ENCODE assay signal across 16 cellular contexts in genomic region chr2:240392948-240393830, GRCh38. TPM values are rescaled to one million over a fixed set of nuclear protein-coding genes. Genes with fewer than 3 reads are reported as not detected.
A peak's percentile ranks its signal among the peaks of the same experiment; 100 is the strongest.
DNase-seq lines count a peak whose midpoint lies in the region; ATAC-seq and TF ChIP-seq lines count a peak whose summit lies in the region.
"Had no signal": no experiment of that assay in that cellular context is flagged by ENCODE, and none has a peak within 500 bp of the region (broad histone marks: within the 10 kb centered on the region; RNA-seq: fewer than 3 reads in every experiment).

No MANE protein-coding gene starts in this region.

- no peak overlapping the region for H2BK5ac ChIP-seq in mesenchymal stem cell (ENCODE audit: low read depth, low read length, poor library complexity, severe bottlenecking)

- no peak for ATAC-seq in activated naive CD4-positive, alpha-beta T cell treated with anti-CD3 and anti-CD28 coated beads, Interleukin-2, amount 50 U/mL, for 72 hours
- ATAC-seq in WTC11, result no peak

- H3K4me2 ChIP-seq in mesenchymal stem cell (ENCODE audit: low read length, poor library complexity, severe bottlenecking), result no peak overlapping the region

- H2BK120ac ChIP-seq in mesenchymal stem cell (ENCODE audit: low read depth, low read length), result no peak overlapping the region

- no peaks in the 10 kb centered on the region for H3K9me3 ChIP-seq in mesenchymal stem cell (ENCODE audit: control insufficient read depth, low read length)
- H3K9me3 ChIP-seq in tibial artery, result no peaks in the 10 kb centered on the region
- H3K9me3 ChIP-seq: tibial nerve had no signal

- DNase-seq in activated naive CD4-positive, alpha-beta T cell treated with anti-CD3 and anti-CD28 coated beads, Interleukin-2, amount 10 ng/mL, durations not matched to agents 7 days and 5 days, result peak; percentile 18
- DNase-seq in activated naive CD4-positive, alpha-beta T cell treated with anti-CD3 and anti-CD28 coated beads, Interleukin-2, amount 50 U/mL, for 72 hours (ENCODE audit: low spot score in 2 of 2), result no peak
- DNase-seq in WTC11 (ENCODE audit: low spot score), result peak; percentile 6
- DNase-seq in mesenchymal stem cell, result no peak
- DNase-seq in tibial artery, result peak; percentile 10 to 59
- DNase-seq in GM19238 (ENCODE audit: insufficient read length, low spot score), result no peak
- DNase-seq in HUDEP-2 (lab: John Stamatoyannopoulos, UW; ENCODE audit: unreplicated experiment in 76 of 76), result no peak
- no peak for DNase-seq in NCI-H2107 (lab: John Stamatoyannopoulos, UW)
- DNase-seq: activated B cell treated with CpG ODN at 0.5 μM for 24 hours, amygdala, GDM1, NCI-H187, NCI-H526 treated with DMSO at 0.1 percent for 48 hours, SW 1271 had no signal

- intact Hi-C loops in tibial artery (cut with DNase I; ENCODE audit: low total_unique reads), result no loop called here

- H3K27ac ChIP-seq in mesenchymal stem cell (ENCODE audit: low read length, poor library complexity, severe bottlenecking), result no peak overlapping the region
- H3K27ac ChIP-seq in tibial artery, result no peak overlapping the region
- H3K27ac ChIP-seq: epithelial cell of prostate had no signal

- H2BK12ac ChIP-seq in mesenchymal stem cell (ENCODE audit: low read length in 2 of 2), result peak overlapping the region in 1 of 2 experiments; percentile 49

- TF ChIP-seq CTCF in WTC11 (IDR thresholded peaks at IDR 0.05), result no peak
- TF ChIP-seq CTCF in tibial artery (IDR thresholded peaks at IDR 0.05), result no peak

- no peak overlapping the region for H3K23ac ChIP-seq in mesenchymal stem cell (ENCODE audit: low read length in 2 of 2)

- CTCF ChIA-PET in activated naive CD4-positive, alpha-beta T cell treated with anti-CD3 and anti-CD28 coated beads, Interleukin-2, amount 10 ng/mL, durations not matched to agents 7 days and 5 days (lab: Charles Lee), result no interaction called here
- CTCF ChIA-PET in WTC11 (lab: Charles Lee), result no interaction called here

- H2BK15ac ChIP-seq in mesenchymal stem cell (ENCODE audit: low read depth, poor library complexity, severe bottlenecking), result no peak overlapping the region

- H3K4me1 ChIP-seq in mesenchymal stem cell (ENCODE audit: control insufficient read depth, insufficient read depth, low read depth, low read length), result peaks cover 7% of the 10 kb centered on the region
- no peaks in the 10 kb centered on the region for H3K4me1 ChIP-seq in tibial artery

- no peaks in the 10 kb centered on the region for H3K79me1 ChIP-seq in mesenchymal stem cell (replicated peaks; ENCODE audit: low read length, poor library complexity, severe bottlenecking)

- no peaks in the 10 kb centered on the region for H3K9me3 Mint-ChIP-seq in activated naive CD4-positive, alpha-beta T cell treated with anti-CD3 and anti-CD28 coated beads, Interleukin-2, amount 10 ng/mL, durations not matched to agents 7 days and 5 days
- H3K9me3 Mint-ChIP-seq in activated naive CD4-positive, alpha-beta T cell treated with anti-CD3 and anti-CD28 coated beads, Interleukin-2, amount 50 U/mL, for 72 hours, result no peaks in the 10 kb centered on the region
- H3K9me3 Mint-ChIP-seq in WTC11, result no peaks in the 10 kb centered on the region
- H3K9me3 Mint-ChIP-seq: activated B cell treated with CpG ODN at 0.5 μM for 24 hours had no signal

- H4K91ac ChIP-seq in mesenchymal stem cell (ENCODE audit: low read length), result no peak overlapping the region

- H3K4me3 ChIP-seq in mesenchymal stem cell (ENCODE audit: insufficient read depth in 1 of 2, low read depth in 1 of 2, low read length in 2 of 2) (no peak overlapping the region), tibial artery (no peak overlapping the region)
- H3K4me3 ChIP-seq: tibial nerve had no signal

- peak overlapping the region in 1 of 2 experiments; percentile 19 for H3K18ac ChIP-seq in mesenchymal stem cell (ENCODE audit: low read depth in 1 of 2, low read length in 2 of 2)

- H3K14ac ChIP-seq in mesenchymal stem cell (ENCODE audit: low read length in 2 of 2), result no peak overlapping the region

- H4K8ac ChIP-seq in mesenchymal stem cell (ENCODE audit: low read length), result no peak overlapping the region

- H3K4me1 Mint-ChIP-seq in activated naive CD4-positive, alpha-beta T cell treated with anti-CD3 and anti-CD28 coated beads, Interleukin-2, amount 10 ng/mL, durations not matched to agents 7 days and 5 days, result peaks cover 10% of the 10 kb centered on the region
- H3K4me1 Mint-ChIP-seq in WTC11, result peaks cover 8% of the 10 kb centered on the region
- H3K4me1 Mint-ChIP-seq: activated B cell treated with CpG ODN at 0.5 μM for 24 hours had no signal

- POLR2A ChIA-PET in WTC11 (lab: Charles Lee), result no interaction called here

- no peaks in the 10 kb centered on the region for H3K36me3 ChIP-seq in mesenchymal stem cell (ENCODE audit: control insufficient read depth in 1 of 2, insufficient read depth in 2 of 2, low read depth in 1 of 2, low read length in 2 of 2)
- H3K36me3 ChIP-seq in tibial artery, result no peaks in the 10 kb centered on the region
- H3K36me3 ChIP-seq: tibial nerve had no signal

- H3K36me3 Mint-ChIP-seq in activated naive CD4-positive, alpha-beta T cell treated with anti-CD3 and anti-CD28 coated beads, Interleukin-2, amount 10 ng/mL, durations not matched to agents 7 days and 5 days, result no peaks in the 10 kb centered on the region
- no peaks in the 10 kb centered on the region for H3K36me3 Mint-ChIP-seq in activated naive CD4-positive, alpha-beta T cell treated with anti-CD3 and anti-CD28 coated beads, Interleukin-2, amount 50 U/mL, for 72 hours
- H3K36me3 Mint-ChIP-seq in WTC11, result no peaks in the 10 kb centered on the region

- WGBS in mesenchymal stem cell, result 84% methylated on average over 23 of the region's 23 CpGs

- peaks cover 3% of the 10 kb centered on the region for H3K27me3 Mint-ChIP-seq in activated naive CD4-positive, alpha-beta T cell treated with anti-CD3 and anti-CD28 coated beads, Interleukin-2, amount 10 ng/mL, durations not matched to agents 7 days and 5 days
- H3K27me3 Mint-ChIP-seq in WTC11 (ENCODE audit: low read depth), result no peaks in the 10 kb centered on the region

- H3K4me3 Mint-ChIP-seq in activated naive CD4-positive, alpha-beta T cell treated with anti-CD3 and anti-CD28 coated beads, Interleukin-2, amount 10 ng/mL, durations not matched to agents 7 days and 5 days, result no peak overlapping the region
- no peak overlapping the region for H3K4me3 Mint-ChIP-seq in WTC11
- H3K4me3 Mint-ChIP-seq: activated B cell treated with CpG ODN at 0.5 μM for 24 hours had no signal

- H2AK5ac ChIP-seq in mesenchymal stem cell (ENCODE audit: low read length, severe bottlenecking), result no peak overlapping the region

- peak overlapping the region; percentile 6 for H2AFZ ChIP-seq in mesenchymal stem cell (ENCODE audit: low read depth, low read length)

- H3K9ac ChIP-seq in mesenchymal stem cell (ENCODE audit: low read length), result no peak overlapping the region

- no peak overlapping the region for H3K4ac ChIP-seq in mesenchymal stem cell (ENCODE audit: low read depth in 1 of 2, low read length in 2 of 2)

- H3K27ac Mint-ChIP-seq in activated naive CD4-positive, alpha-beta T cell treated with anti-CD3 and anti-CD28 coated beads, Interleukin-2, amount 10 ng/mL, durations not matched to agents 7 days and 5 days, result peak overlapping the region; percentile 35
- H3K27ac Mint-ChIP-seq in activated naive CD4-positive, alpha-beta T cell treated with anti-CD3 and anti-CD28 coated beads, Interleukin-2, amount 50 U/mL, for 72 hours, result peak overlapping the region in 1 of 2 donors; percentile 70
- H3K27ac Mint-ChIP-seq in WTC11, result no peak overlapping the region
- H3K27ac Mint-ChIP-seq: activated B cell treated with CpG ODN at 0.5 μM for 24 hours had no signal

- H3K27me3 ChIP-seq in mesenchymal stem cell (ENCODE audit: control insufficient read depth in 1 of 2, insufficient read depth in 1 of 2, low read length in 2 of 2) (peaks cover 0 to 6% of the 10 kb centered on the region in 2 experiments), tibial artery (no peaks in the 10 kb centered on the region)
- H3K27me3 ChIP-seq: tibial nerve had no signal

TF ChIP-seq in WTC11, 78 proteins besides CTCF, POLR2A, EP300 and RAD21 (continues in another document):
- no peak for TF ChIP-seq NFYB (CRISPR knock-in tag; conservative IDR thresholded peaks at IDR 0.05; ENCODE audit: low read depth)
- no peak for TF ChIP-seq E2F1 (CRISPR knock-in tag; IDR thresholded peaks at IDR 0.05)
- TF ChIP-seq NR1H2 (CRISPR knock-in tag; IDR thresholded peaks at IDR 0.05), result no peak
- TF ChIP-seq FOXJ3 (CRISPR knock-in tag; IDR thresholded peaks at IDR 0.05; ENCODE audit: borderline replicate concordance), result no peak
- no peak for TF ChIP-seq CBFB (CRISPR knock-in tag; IDR thresholded peaks at IDR 0.05; ENCODE audit: low read depth)

RNA-seq across cellular contexts. Expression of gene GPC1, which starts 42.3 kb away (rescaled TPM):
- 1 to 10 TPM; 1.6 to 5.5 TPM for total RNA-seq in activated naive CD4-positive, alpha-beta T cell treated with anti-CD3 and anti-CD28 coated beads, Interleukin-2, amount 50 U/mL, for 72 hours
- 37.2 to 41.5 TPM (median 40.4 TPM) in 3 replicates for total RNA-seq in WTC11 (2021)
- 65.7 TPM for polyA plus RNA-seq in mesenchymal stem cell (2013, experiment 1 of 2)
- polyA plus RNA-seq in mesenchymal stem cell (2013, experiment 2 of 2), result 65.6 TPM

Comparison
In these comparisons a context has a peak if more than half of its experiments do, and no peak if none do; other contexts are left out.
1. DNase-seq: peak in activated naive CD4-positive, alpha-beta T cell treated with anti-CD3 and anti-CD28 coated beads, Interleukin-2, amount 10 ng/mL, durations not matched to agents 7 days and 5 days (single experiment), WTC11 (single experiment) and tibial artery (2 of 2); none in activated naive CD4-positive, alpha-beta T cell treated with anti-CD3 and anti-CD28 coated beads, Interleukin-2, amount 50 U/mL, for 72 hours (0 of 2), mesenchymal stem cell (single experiment), GM19238 (single experiment), HUDEP-2 (0 of 76) and NCI-H2107 (single experiment).